21 cellular contexts compared by ENCODE assay signal in genomic region chr22:19368876-19369275, GRCh38.
"Had no signal": no experiment of that assay in that cellular context is flagged by ENCODE, and none has a peak within 500 bp of the region (broad histone marks: within the 10 kb centered on the region; RNA-seq: fewer than 3 reads in every experiment).

No MANE protein-coding gene starts in this region.

- H3K36me3 Mint-ChIP-seq: natural killer cell had no signal

- H3K27ac Mint-ChIP-seq: activated naive CD4-positive, alpha-beta T cell treated with anti-CD3 and anti-CD28 coated beads, Interleukin-2, amount 10 ng/mL, durations not matched to agents 7 days and 5 days; neural progenitor cell; stimulated activated naive B cell treated with anti-CD40 and anti-IgM and Interleukin-4, amounts not matched to agents 10 μg/mL and 1 μg/mL and 100 μg/mL, for 72 hours; T-helper 17 cell had no signal

- H3K27me3 Mint-ChIP-seq: activated naive CD4-positive, alpha-beta T cell treated with anti-CD3 and anti-CD28 coated beads, Interleukin-2, amount 10 ng/mL, durations not matched to agents 7 days and 5 days; central memory CD8-positive, alpha-beta T cell; stimulated activated naive B cell treated with anti-CD40 and anti-IgM and Interleukin-4, amounts not matched to agents 10 μg/mL and 1 μg/mL and 100 μg/mL, for 72 hours; T-helper 17 cell had no signal

- DNase-seq: activated CD4-positive, alpha-beta T cell treated with anti-CD3 and anti-CD28 coated beads for 48 hours; activated CD4-positive, alpha-beta T cell treated with anti-CD3 and anti-CD28 coated beads, Interleukin-2, amount 50 U/mL, for 48 hours; activated gamma-delta T cell; activated naive CD4-positive, alpha-beta T cell treated with anti-CD3 and anti-CD28 coated beads, Interleukin-2, amount 10 ng/mL, durations not matched to agents 7 days and 5 days; dermis blood vessel endothelial cell; effector CD4-positive, alpha-beta T cell; esophagus squamous epithelium; foreskin melanocyte; left cardiac atrium; midbrain; natural killer cell; SK-N-SH; stimulated activated CD4-positive, alpha-beta T cell treated with anti-CD3 and anti-CD28 coated beads, Interleukin-15, amount 100 ng/mL, for 24 hours; stimulated activated CD4-positive, alpha-beta T cell treated with anti-CD3 and anti-CD28 coated beads, Interleukin-2, amount 100 ng/mL, for 24 hours; stimulated activated naive B cell treated with anti-CD40 and anti-IgM and Interleukin-4, amounts not matched to agents 10 μg/mL and 1 μg/mL and 100 μg/mL, for 72 hours; T-helper 17 cell; T1000; WERI-Rb-1 had no signal

- H3K4me1 Mint-ChIP-seq: activated naive CD4-positive, alpha-beta T cell treated with anti-CD3 and anti-CD28 coated beads, Interleukin-2, amount 10 ng/mL, durations not matched to agents 7 days and 5 days; neural progenitor cell had no signal

- ATAC-seq: activated CD4-positive, CD25-positive, alpha-beta regulatory T cell treated with anti-CD3 and anti-CD28 coated beads, Interleukin-2, amount 50 U/mL, for 24 hours; left cardiac atrium; natural killer cell; stimulated activated naive B cell treated with anti-CD40 and anti-IgM and Interleukin-4, amounts not matched to agents 10 μg/mL and 1 μg/mL and 100 μg/mL, for 72 hours; T-helper 17 cell had no signal

- H3K4me3 Mint-ChIP-seq: activated naive CD4-positive, alpha-beta T cell treated with anti-CD3 and anti-CD28 coated beads, Interleukin-2, amount 10 ng/mL, durations not matched to agents 7 days and 5 days; central memory CD8-positive, alpha-beta T cell; natural killer cell; neural progenitor cell; stimulated activated naive B cell treated with anti-CD40 and anti-IgM and Interleukin-4, amounts not matched to agents 10 μg/mL and 1 μg/mL and 100 μg/mL, for 72 hours; T-helper 17 cell had no signal

- H3K9me3 Mint-ChIP-seq: activated naive CD4-positive, alpha-beta T cell treated with anti-CD3 and anti-CD28 coated beads, Interleukin-2, amount 10 ng/mL, durations not matched to agents 7 days and 5 days; central memory CD8-positive, alpha-beta T cell; natural killer cell; neural progenitor cell had no signal
